Comparison of ENCODE assay signal across 10 cellular contexts in genomic region chr9:109320338-109320733, GRCh38. TPM values are rescaled to one million over a fixed set of nuclear protein-coding genes. Genes with fewer than 3 reads are reported as not detected.
A peak's percentile ranks its signal among the peaks of the same experiment; 100 is the strongest.
DNase-seq lines count a peak whose midpoint lies in the region; ATAC-seq and TF ChIP-seq lines count a peak whose summit lies in the region.
"Had no signal": no experiment of that assay in that cellular context is flagged by ENCODE, and none has a peak within 500 bp of the region (broad histone marks: within the 10 kb centered on the region; RNA-seq: fewer than 3 reads in every experiment).

No MANE protein-coding gene starts in this region.

- H3K4me1 ChIP-seq in SJSA1 (replicated peaks) (peaks cover 10% of the 10 kb centered on the region), mesenchymal stem cell (ENCODE audit: control insufficient read depth, insufficient read depth, low read depth, low read length) (peaks cover 13% of the 10 kb centered on the region)

- no peak overlapping the region for H2BK120ac ChIP-seq in mesenchymal stem cell (ENCODE audit: low read depth, low read length)

- H3K9ac ChIP-seq in mesenchymal stem cell (ENCODE audit: low read length): no peak overlapping the region

- ATAC-seq in GM18505 (IDR thresholded peaks at IDR 0.05; ENCODE audit: unreplicated experiment): peak; percentile 44
- ATAC-seq in HG02798 (IDR thresholded peaks at IDR 0.05; ENCODE audit: poor library complexity, unreplicated experiment): peak; percentile 27

- H4K91ac ChIP-seq in mesenchymal stem cell (ENCODE audit: low read length): no peak overlapping the region

- H3K9me3 ChIP-seq in SJSA1 (replicated peaks) (no peaks in the 10 kb centered on the region), mesenchymal stem cell (ENCODE audit: control insufficient read depth, low read length) (no peaks in the 10 kb centered on the region)

- no peaks in the 10 kb centered on the region for H3K27me3 ChIP-seq in SJSA1 (replicated peaks)
- H3K27me3 ChIP-seq in mesenchymal stem cell (ENCODE audit: control insufficient read depth in 1 of 2, insufficient read depth in 1 of 2, low read length in 2 of 2): peaks cover 59 to 79% of the 10 kb centered on the region in 2 experiments

- TF ChIP-seq CTCF in 22Rv1 (IDR thresholded peaks at IDR 0.05): no peak

- no peak overlapping the region for H3K4ac ChIP-seq in mesenchymal stem cell (ENCODE audit: low read depth in 1 of 2, low read length in 2 of 2)

- H2BK15ac ChIP-seq in mesenchymal stem cell (ENCODE audit: low read depth, poor library complexity, severe bottlenecking): no peak overlapping the region

- no peaks in the 10 kb centered on the region for H3K79me1 ChIP-seq in mesenchymal stem cell (replicated peaks; ENCODE audit: low read length, poor library complexity, severe bottlenecking)

- 0% methylated on average over 9 of the region's 75 CpGs for WGBS in mesenchymal stem cell

- no peak overlapping the region for H2AK5ac ChIP-seq in mesenchymal stem cell (ENCODE audit: low read length, severe bottlenecking)

- peak overlapping the region; percentile 76 for H3K4me2 ChIP-seq in mesenchymal stem cell (ENCODE audit: low read length, poor library complexity, severe bottlenecking)

- H3K14ac ChIP-seq in mesenchymal stem cell (ENCODE audit: low read length in 2 of 2): no peak overlapping the region

- H3K27ac ChIP-seq in 22Rv1 (peak overlapping the region; percentile 46; the same call in 1 of the 2 replicates), SJSA1 (no peak overlapping the region), mesenchymal stem cell (ENCODE audit: low read length, poor library complexity, severe bottlenecking) (no peak overlapping the region)

- TF ChIP-seq POLR2A in GM18505 (IDR thresholded peaks at IDR 0.05; ENCODE audit: borderline replicate concordance, extremely low read depth, insufficient read depth, insufficient read length): no peak

- H3K4me3 ChIP-seq in SJSA1 (peak overlapping the region; percentile 55), mesenchymal stem cell (ENCODE audit: insufficient read depth in 1 of 2, low read depth in 1 of 2, low read length in 2 of 2) (peak overlapping the region in 1 of 2 experiments; percentile 59)
- H3K4me3 ChIP-seq: GM12878 had no signal

- no peak overlapping the region for H3K23ac ChIP-seq in mesenchymal stem cell (ENCODE audit: low read length in 2 of 2)

- no peak overlapping the region for H3K18ac ChIP-seq in mesenchymal stem cell (ENCODE audit: low read depth in 1 of 2, low read length in 2 of 2)

- DNase-seq in SJSA1 (ENCODE audit: low read depth in 1 of 2, low spot score in 2 of 2) (no peak), mesenchymal stem cell (no peak), ecto neural progenitor cell (ENCODE audit: low spot score) (no peak), SIG-M5 (lab: John Stamatoyannopoulos, UW) (no peak), cerebellar cortex (ENCODE audit: low spot score) (no peak)

- no peaks in the 10 kb centered on the region for H3K36me3 ChIP-seq in SJSA1
- no peaks in the 10 kb centered on the region for H3K36me3 ChIP-seq in mesenchymal stem cell (ENCODE audit: control insufficient read depth in 1 of 2, insufficient read depth in 2 of 2, low read depth in 1 of 2, low read length in 2 of 2)

- H2BK5ac ChIP-seq in mesenchymal stem cell (ENCODE audit: low read depth, low read length, poor library complexity, severe bottlenecking): no peak overlapping the region

- H4K8ac ChIP-seq in mesenchymal stem cell (ENCODE audit: low read length): no peak overlapping the region

- peak overlapping the region; percentile 39 for H2AFZ ChIP-seq in mesenchymal stem cell (ENCODE audit: low read depth, low read length)

- H2BK12ac ChIP-seq in mesenchymal stem cell (ENCODE audit: low read length in 2 of 2): no peak overlapping the region

RNA-seq across cellular contexts. Expression of gene EPB41L4B, which starts 0.5 kb away (rescaled TPM):
- 1.8 and 4.1 TPM in 2 replicates for total RNA-seq in SJSA1 (2014; rRNA removed; shearing (Covaris generic))
- polyA plus RNA-seq in mesenchymal stem cell (2013, experiment 1 of 2): 0.03 TPM
- polyA plus RNA-seq in mesenchymal stem cell (2013, experiment 2 of 2): 0.03 TPM
- total RNA-seq: mononuclear cell had no signal
